ENCODE assay signal across 22 cellular contexts in genomic region chr1:193549067-193549466, GRCh38.
DNase-seq lines count a peak whose midpoint lies in the region; FAIRE-seq and TF ChIP-seq lines count a peak whose summit lies in the region.
"Had no signal": no experiment of that assay in that cellular context is flagged by ENCODE, and none has a peak within 500 bp of the region (broad histone marks: within the 10 kb centered on the region; RNA-seq: fewer than 3 reads in every experiment).

No MANE protein-coding gene starts in this region.

- TF ChIP-seq CTCF in colonic mucosa (IDR thresholded peaks at IDR 0.05) (no peak), liver (IDR thresholded peaks at IDR 0.05; ENCODE audit: low read depth, low read length, missing input control) (no peak)

- H3K9ac ChIP-seq in colonic mucosa (ENCODE audit: low read depth in 2 of 2, low read length in 2 of 2), result peak overlapping the region in 1 of 2 donors; percentile 51
- no peak overlapping the region for H3K9ac ChIP-seq in liver (ENCODE audit: low read depth in 1 of 2, low read length in 2 of 2)
- H3K9ac ChIP-seq: SK-N-SH had no signal

- no peaks in the 10 kb centered on the region for H3K36me3 ChIP-seq in colonic mucosa
- no peaks in the 10 kb centered on the region for H3K36me3 ChIP-seq in liver (ENCODE audit: control insufficient read depth in 4 of 4, insufficient read depth in 3 of 4, low read depth in 1 of 4, low read length in 3 of 4)
- no peaks in the 10 kb centered on the region for H3K36me3 ChIP-seq in small intestine (ENCODE audit: control insufficient read depth in 2 of 2, insufficient read depth in 2 of 2, low read length in 2 of 2)

- peak; percentile 15 for DNase-seq in HuH-7 (ENCODE audit: low spot score)
- DNase-seq in colonic mucosa, result no peak
- peak; percentile 92 for DNase-seq in small intestine
- no peak for DNase-seq in HEK293T (ENCODE audit: extremely low spot score)
- DNase-seq in GM19239 (ENCODE audit: insufficient read length, low spot score), result no peak
- DNase-seq in NCI-H1436 treated with DMSO at 0.1 percent for 48 hours (lab: John Stamatoyannopoulos, UW), result no peak
- DNase-seq: DND-41, MM.1S, NCI-H1048, NCI-H1417 treated with DMSO at 0.1 percent for 48 hours, NCI-H2029, NCI-H2227 treated with DMSO at 0.1 percent for 48 hours, NCI-H510A, NCI-H748 treated with DMSO at 0.1 percent for 48 hours, PC-9, SHP77 treated with DMSO at 0.1 percent for 48 hours, SK-N-SH had no signal

- H3K4me3 ChIP-seq in colonic mucosa (no peak overlapping the region), liver (ENCODE audit: low read depth in 1 of 3, low read length in 3 of 3) (no peak overlapping the region), small intestine (ENCODE audit: low read depth in 1 of 2, low read length in 2 of 2) (no peak overlapping the region)
- H3K4me3 ChIP-seq: A549, GM12878, PC-9 had no signal

- POLR2A ChIA-PET in HEK293T (lab: Yijun Ruan, JAX), result no interaction called here

- peak in 1 of 2 donors; percentile 43 for TF ChIP-seq RAD21 in liver (IDR thresholded peaks at IDR 0.05)

- H3K4me1 ChIP-seq in colonic mucosa (peaks cover 6% of the 10 kb centered on the region), liver (ENCODE audit: control insufficient read depth in 4 of 4, insufficient read depth in 4 of 4, low read length in 3 of 4) (peaks cover 4 to 29% (median 28%) of the 10 kb centered on the region in 4 donors), small intestine (ENCODE audit: control insufficient read depth in 2 of 2, insufficient read depth in 1 of 2, low read depth in 1 of 2, low read length in 1 of 2) (peaks cover 0 to 3% of the 10 kb centered on the region in 2 donors)

- H3K27me3 ChIP-seq in colonic mucosa, result no peaks in the 10 kb centered on the region
- H3K27me3 ChIP-seq in liver (ENCODE audit: control insufficient read depth in 4 of 4, insufficient read depth in 4 of 4, low read length in 3 of 4), result no peaks in the 10 kb centered on the region
- no peaks in the 10 kb centered on the region for H3K27me3 ChIP-seq in small intestine (ENCODE audit: control insufficient read depth in 2 of 2, insufficient read depth in 2 of 2, low read length in 2 of 2)

- 30% methylated on average over 1 of the region's 1 CpG for WGBS in liver
- 15 to 54% (median 48%) methylated on average over 1 of the region's 1 CpG for whole genome bisulfite sequencing in small intestine, 3 donors

- CTCF ChIA-PET in HEK293T (lab: Yijun Ruan, JAX), result no interaction called here

- no peaks in the 10 kb centered on the region for H3K9me3 ChIP-seq in colonic mucosa
- no peaks in the 10 kb centered on the region for H3K9me3 ChIP-seq in liver (ENCODE audit: control insufficient read depth in 4 of 4, low read length in 3 of 4)
- H3K9me3 ChIP-seq in small intestine (ENCODE audit: control insufficient read depth, low read depth), result no peaks in the 10 kb centered on the region
- H3K9me3 ChIP-seq: A549, SK-N-SH had no signal

- FAIRE-seq in small intestine (lab: Jason Lieb, UNC) (peak; percentile 62), GM19239 (lab: Jason Lieb, UNC) (no peak)
- FAIRE-seq: A549, GM12878, H1 had no signal

- intact Hi-C loops in colonic mucosa (cut with DNase I), result loop anchor here (10.0 kb wide), 1 partner anchor 124 kb away; no protein-coding TSS in a partner anchor

- H3K27ac ChIP-seq in colonic mucosa, result peak overlapping the region; percentile 71
- H3K27ac ChIP-seq in liver (ENCODE audit: low read depth in 1 of 2, low read length in 2 of 2), result peak overlapping the region; percentile 1 to 48
- peak overlapping the region in 1 of 2 donors; percentile 4 for H3K27ac ChIP-seq in small intestine (ENCODE audit: low read depth in 1 of 2, low read length in 1 of 2)
- H3K27ac ChIP-seq: A549, PC-9, RWPE1 had no signal

TF ChIP-seq in liver, 16 proteins besides CTCF, POLR2A, EP300 and RAD21:
- TF ChIP-seq RXRA (IDR thresholded peaks at IDR 0.05) (peak; percentile 24 to 37), HNF4A (conservative IDR thresholded peaks at IDR 0.05) (peak; percentile 81 to 87), FOXA2 (IDR thresholded peaks at IDR 0.05) (peak; percentile 50), GABPA (IDR thresholded peaks at IDR 0.05 in 1 of 2, conservative IDR thresholded peaks at IDR 0.05 in 1 of 2) (no peak), HNF4G (IDR thresholded peaks at IDR 0.05) (peak; percentile 66), JUND (IDR thresholded peaks at IDR 0.05) (peak; percentile 24 to 29), SP1 (IDR thresholded peaks at IDR 0.05) (peak; percentile 55), NR2F2 (IDR thresholded peaks at IDR 0.05) (no peak)

TF ChIP-seq in HEK293T, 16 proteins besides CTCF, POLR2A, EP300 and RAD21:
- TF ChIP-seq ZNF384 (IDR thresholded peaks at IDR 0.05) (no peak), TARDBP (IDR thresholded peaks at IDR 0.05) (no peak), L3MBTL2 (conservative IDR thresholded peaks at IDR 0.05) (no peak), FOXA1 (IDR thresholded peaks at IDR 0.05) (no peak), NFRKB (IDR thresholded peaks at IDR 0.05) (no peak), SUZ12 (IDR thresholded peaks at IDR 0.05) (no peak), LEF1 (IDR thresholded peaks at IDR 0.05; ENCODE audit: borderline replicate concordance) (no peak), BHLHE40 (IDR thresholded peaks at IDR 0.05; ENCODE audit: borderline replicate concordance) (no peak), ELF4 (IDR thresholded peaks at IDR 0.05) (no peak), SP1 (IDR thresholded peaks at IDR 0.05) (no peak)

Comparison
In these comparisons a context has a peak if more than half of its experiments do, and no peak if none do; other contexts are left out.
1. DNase-seq: peak in HuH-7 (single experiment) and small intestine (single experiment); none in colonic mucosa (single experiment), HEK293T (single experiment), GM19239 (single experiment) and NCI-H1436 treated with DMSO at 0.1 percent for 48 hours (single experiment).